ENCODE assay signal across 26 cellular contexts in the genomic region with DNA sequence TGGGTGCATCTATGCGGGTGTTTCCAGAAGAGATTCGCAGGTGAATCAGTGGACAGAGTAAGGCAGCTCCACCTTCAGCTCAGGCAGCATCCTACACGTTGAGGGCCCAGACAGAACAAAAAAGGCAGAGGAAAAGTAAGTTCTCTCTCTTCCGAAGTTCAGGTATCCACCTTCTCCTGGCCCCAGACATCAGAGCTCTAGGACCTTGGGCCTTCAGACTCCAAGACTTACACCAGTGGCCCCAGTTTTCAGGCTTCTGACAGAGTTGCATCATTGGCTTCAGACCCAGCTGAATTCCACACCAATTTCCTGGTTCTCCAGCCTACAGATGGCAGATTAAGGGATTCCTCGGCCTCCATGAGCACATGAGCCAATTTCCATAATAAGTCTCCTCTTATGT.
"Had no signal": no experiment of that assay in that cellular context is flagged by ENCODE, and none has a peak within 500 bp of the region (broad histone marks: within the 10 kb centered on the region; RNA-seq: fewer than 3 reads in every experiment).

No MANE protein-coding gene starts in this region.

- H3K36me3 ChIP-seq: SJCRH30 had no signal

- ATAC-seq: activated naive CD4-positive, alpha-beta T cell treated with anti-CD3 and anti-CD28 coated beads, Interleukin-2, amount 50 U/mL, for 72 hours; activated naive CD8-positive, alpha-beta T cell treated with anti-CD3 and anti-CD28 coated beads, Interleukin-2, amount 50 U/mL, for 24 hours; activated T-cell treated with anti-CD3 and anti-CD28 coated beads, Interleukin-2, amount 50 U/mL, for 72 hours; Panc1 had no signal

- H3K4me1 ChIP-seq: SJCRH30 had no signal

- H3K9me3 ChIP-seq: SJCRH30, SK-N-SH had no signal

- H3K4me3 ChIP-seq: SJCRH30 had no signal

- H3K27ac ChIP-seq: KMS-11, RWPE1, SJCRH30, VCaP had no signal

- DNase-seq: activated CD4-positive, alpha-beta memory T cell treated with anti-CD3 and anti-CD28 coated beads for 36 hours; activated CD4-positive, alpha-beta T cell treated with anti-CD3 and anti-CD28 coated beads, Interleukin-2, amount 10 ng/mL, durations not matched to agents 7 days and 5 days; activated CD4-positive, CD25-positive, alpha-beta regulatory T cell; activated naive CD8-positive, alpha-beta T cell treated with anti-CD3 and anti-CD28 coated beads, Interleukin-2, amount 50 U/mL, for 24 hours; activated T-cell treated with anti-CD3 and anti-CD28 coated beads, Interleukin-2, amount 50 U/mL, for 72 hours; amygdala; NCI-H1092; NCI-H1417 treated with DMSO at 0.1 percent for 48 hours; NCI-H1694; NCI-H2029; NCI-H2107; NCI-H2171 treated with DMSO at 0.1 percent for 48 hours; NCI-H226; NCI-H526; NCI-H774; NK-92 treated with Interleukin-12 subunit alpha and Interleukin-12 subunit beta, amount 100 ng/mL, for 24 hours; OCI-M1; Right ventricle myocardium superior; SJCRH30; SK-N-SH; T-helper 1 cell had no signal
